ENCODE assay signal across 8 cellular contexts in the genomic region with DNA sequence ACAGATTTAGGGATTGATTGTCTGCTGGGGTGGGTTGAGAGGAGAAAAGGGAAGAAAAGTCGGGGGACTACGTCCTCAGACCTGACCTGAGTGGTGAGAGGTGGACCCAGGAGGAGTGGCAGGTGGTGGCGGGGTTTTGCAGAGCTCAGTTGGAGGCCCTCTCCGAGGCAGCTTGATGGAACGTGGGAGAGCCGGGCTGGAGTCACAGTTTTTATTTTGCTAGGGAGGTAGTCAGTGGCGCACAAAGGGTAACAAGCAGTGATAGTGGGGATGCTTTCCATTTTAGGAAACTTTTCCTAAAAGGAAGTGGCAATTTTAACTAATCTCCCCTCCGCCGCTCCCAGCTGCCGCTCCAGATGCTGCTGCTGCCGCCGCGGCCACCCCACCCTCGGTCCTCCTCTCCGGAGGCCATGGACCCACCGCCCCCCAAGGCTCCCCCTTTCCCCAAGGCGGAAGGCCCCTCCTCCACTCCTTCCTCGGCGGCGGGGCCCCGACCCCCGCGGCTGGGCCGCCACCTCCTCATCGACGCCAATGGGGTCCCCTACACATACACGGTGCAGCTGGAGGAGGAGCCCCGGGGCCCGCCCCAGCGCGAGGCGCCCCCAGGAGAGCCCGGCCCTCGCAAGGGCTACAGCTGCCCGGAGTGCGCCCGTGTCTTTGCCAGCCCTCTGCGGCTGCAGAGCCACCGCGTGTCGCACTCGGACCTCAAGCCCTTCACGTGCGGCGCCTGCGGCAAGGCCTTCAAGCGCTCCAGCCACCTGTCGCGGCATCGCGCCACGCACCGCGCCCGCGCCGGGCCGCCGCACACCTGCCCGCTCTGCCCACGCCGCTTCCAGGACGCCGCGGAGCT. TPM values are rescaled to one million over a fixed set of nuclear protein-coding genes. Genes with fewer than 3 reads are reported as not detected.
DNase-seq lines count a peak whose midpoint lies in the region; ATAC-seq and TF ChIP-seq lines count a peak whose summit lies in the region.

No MANE protein-coding gene starts in this region.

- peak overlapping the region; percentile 82 for H3K14ac ChIP-seq in neuronal stem cell (ENCODE audit: low read length)

- peak overlapping the region; percentile 92 for H4K8ac ChIP-seq in neuronal stem cell (ENCODE audit: low read depth, low read length)

- peaks cover 0 to 2% (median 0%) of the 10 kb centered on the region in 7 donors for H3K9me3 Mint-ChIP-seq in CD4-positive, CD25-positive, alpha-beta regulatory T cell

- WGBS in neuronal stem cell (ENCODE audit: extremely low coverage in 2 of 2, insufficient read length in 2 of 2, insufficient replicate concordance in 1 of 2), 2 donors, result no CpG with 5 or more reads among the region's 65 CpGs

- no peak for TF ChIP-seq RAD21 in HCT116 (IDR thresholded peaks at IDR 0.05; ENCODE audit: low read depth)

- H2BK120ac ChIP-seq in neuronal stem cell (ENCODE audit: low read depth, low read length), result no peak overlapping the region

- H2AFZ ChIP-seq in HCT116 (ENCODE audit: low read depth, low read length, poor library complexity, severe bottlenecking) (no peak overlapping the region), neuronal stem cell (ENCODE audit: low read length) (no peak overlapping the region)

- no peak overlapping the region for H3K4ac ChIP-seq in neuronal stem cell (ENCODE audit: low read length)

- POLR2A ChIA-PET in HCT116 (lab: Charles Lee), result interaction anchor here (0.6 to 1.9 kb wide), 6 partner anchors 8 to 495 kb away, joined by 3 to 15 read pairs (median 4); partner anchors contain the start of genes FIZ1, U2AF2 and ZNF784

- CTCF ChIA-PET in HCT116 (lab: Charles Lee), result interaction anchor here (0.8 to 2.8 kb wide), 2 partner anchors 11 to 12 kb away, joined by 4 to 12 read pairs; partner anchors contain the start of gene U2AF2

- H3K36me3 Mint-ChIP-seq in CD4-positive, CD25-positive, alpha-beta regulatory T cell, result peaks cover 9% of the 10 kb centered on the region

- peak overlapping the region; percentile 93 to 98 (median 96) for H3K4me3 Mint-ChIP-seq in CD4-positive, CD25-positive, alpha-beta regulatory T cell

- peak in 1 of 2 donors; percentile 6 for ATAC-seq in CD4-positive, CD25-positive, alpha-beta regulatory T cell (ENCODE audit: low read depth in 2 of 2)
- ATAC-seq in HCT116 (peak; percentile 23), esophagus mucosa (peak; percentile 20), HG02571 (IDR thresholded peaks at IDR 0.05; ENCODE audit: unreplicated experiment) (no peak)

- H3K4me1 Mint-ChIP-seq in CD4-positive, CD25-positive, alpha-beta regulatory T cell, result peaks cover 0 to 67% (median 42%) of the 10 kb centered on the region in 4 donors

- H3K79me1 ChIP-seq in neuronal stem cell (ENCODE audit: low read depth, low read length), result peaks cover 33% of the 10 kb centered on the region

- TF ChIP-seq CTCF in HCT116 (IDR thresholded peaks at IDR 0.05 in 2 of 3, conservative IDR thresholded peaks at IDR 0.05 in 1 of 3; ENCODE audit: borderline replicate concordance in 1 of 3, insufficient read depth in 1 of 3, low read depth in 2 of 3, low read length in 2 of 3) (no peak), WI38 (IDR thresholded peaks at IDR 0.05; ENCODE audit: low read depth, low read length) (no peak)

- H3K18ac ChIP-seq in neuronal stem cell (ENCODE audit: low read length), result peak overlapping the region; percentile 93

- peaks cover 8% of the 10 kb centered on the region for H3K36me3 ChIP-seq in CD4-positive, CD25-positive, alpha-beta regulatory T cell (ENCODE audit: control insufficient read depth, insufficient read depth, low read length)
- H3K36me3 ChIP-seq in HCT116 (ENCODE audit: control insufficient read depth in 1 of 2, insufficient read depth in 2 of 2, low read length in 2 of 2), result peaks cover 10 to 12% of the 10 kb centered on the region in 2 experiments; a peak in 3 of 4 replicates
- H3K36me3 ChIP-seq in neuronal stem cell (replicated peaks in 1 of 2; ENCODE audit: control insufficient read depth in 2 of 2, insufficient read depth in 2 of 2, low read length in 2 of 2), result peaks cover 17 to 27% of the 10 kb centered on the region in 2 donors

- peak overlapping the region; percentile 99 for H3K9ac ChIP-seq in HCT116 (ENCODE audit: low read length)
- peak overlapping the region; percentile 92 for H3K9ac ChIP-seq in neuronal stem cell (ENCODE audit: low read depth, low read length, poor library complexity)

- peak overlapping the region; percentile 98 for H3K23ac ChIP-seq in neuronal stem cell (ENCODE audit: low read depth, low read length, poor library complexity)

- intact Hi-C loops in HCT116 (cut with micrococcal nuclease), result no loop called here

- BruUV-seq in HCT116 (replicated peaks; lab: Mats Ljungman, UMichigan), result no TSS peak

- peak overlapping the region; percentile 67 for H3K4me3 ChIP-seq in CD4-positive, CD25-positive, alpha-beta regulatory T cell (ENCODE audit: low read depth, low read length)
- H3K4me3 ChIP-seq in HCT116 (replicated peaks in 1 of 2; ENCODE audit: low read depth in 1 of 2, low read length in 2 of 2), result peak overlapping the region; percentile 94 to 97
- H3K4me3 ChIP-seq in WI38 (ENCODE audit: low read depth, low read length), result peak overlapping the region; percentile 83
- peak overlapping the region; percentile 84 to 94 for H3K4me3 ChIP-seq in neuronal stem cell (ENCODE audit: low read length in 2 of 2)

- H3K9me3 ChIP-seq in CD4-positive, CD25-positive, alpha-beta regulatory T cell (ENCODE audit: control insufficient read depth in 2 of 2, low read length in 2 of 2), result no peaks in the 10 kb centered on the region
- H3K9me3 ChIP-seq in HCT116 (ENCODE audit: control insufficient read depth in 1 of 2, insufficient read depth in 1 of 2, low read depth in 1 of 2, low read length in 2 of 2), result no peaks in the 10 kb centered on the region
- no peaks in the 10 kb centered on the region for H3K9me3 ChIP-seq in neuronal stem cell (replicated peaks in 1 of 2; ENCODE audit: control insufficient read depth in 2 of 2, insufficient read depth in 1 of 2, low read depth in 1 of 2, low read length in 2 of 2)

- H3K9me2 ChIP-seq in HCT116 (ENCODE audit: insufficient read depth), result no peaks in the 10 kb centered on the region

- RAD21 ChIA-PET in HCT116 (lab: Charles Lee; ENCODE audit: low non-redundant PET in 1 of 2, low total read pairs in 2 of 2, uncharacterized antibody in 2 of 2, unreplicated experiment in 2 of 2), result interaction anchor here (0.6 kb wide), 2 partner anchors 8 to 224 kb away, joined by 4 to 10 read pairs; no protein-coding TSS in a partner anchor

- peaks cover 65% of the 10 kb centered on the region for H3K79me2 ChIP-seq in HCT116 (ENCODE audit: insufficient read depth, low read length)

- peak overlapping the region; percentile 80 for H3K27ac ChIP-seq in CD4-positive, CD25-positive, alpha-beta regulatory T cell (ENCODE audit: insufficient read depth, low read length, poor library complexity, severe bottlenecking)
- peak overlapping the region; percentile 96 for H3K27ac ChIP-seq in HCT116 (ENCODE audit: low read depth, low read length)
- H3K27ac ChIP-seq in neuronal stem cell (replicated peaks; ENCODE audit: low read length), result no peak overlapping the region

- H2AK5ac ChIP-seq in neuronal stem cell (ENCODE audit: low read depth, low read length), result peak overlapping the region; percentile 99

- no peak overlapping the region for H4K91ac ChIP-seq in neuronal stem cell (ENCODE audit: low read depth, low read length, poor library complexity)

- no peak for TF ChIP-seq POLR2A in HCT116 (IDR thresholded peaks at IDR 0.05; ENCODE audit: borderline replicate concordance, extremely low read depth, insufficient read depth, insufficient read length)

- peak overlapping the region; percentile 75 for H3K4me2 ChIP-seq in HCT116 (ENCODE audit: low read length)
- H3K4me2 ChIP-seq in neuronal stem cell (ENCODE audit: insufficient read depth, low read length, poor library complexity, severe bottlenecking), result peak overlapping the region; percentile 93

- peak overlapping the region; percentile 93 to 99 (median 98) for H3K27ac Mint-ChIP-seq in CD4-positive, CD25-positive, alpha-beta regulatory T cell

- H3K4me1 ChIP-seq in CD4-positive, CD25-positive, alpha-beta regulatory T cell (ENCODE audit: control insufficient read depth, insufficient read depth, low read length, poor library complexity, severe bottlenecking), result peaks cover 65% of the 10 kb centered on the region
- peaks cover 16 to 52% of the 10 kb centered on the region in 2 experiments; a peak in 3 of 4 replicates for H3K4me1 ChIP-seq in HCT116 (ENCODE audit: control insufficient read depth in 1 of 2, insufficient read depth in 2 of 2, low read length in 2 of 2)
- H3K4me1 ChIP-seq in neuronal stem cell (ENCODE audit: control insufficient read depth in 2 of 2, insufficient read depth in 1 of 2, low read depth in 1 of 2, low read length in 2 of 2), result peaks cover 20 to 23% of the 10 kb centered on the region in 2 donors

- H2BK12ac ChIP-seq in neuronal stem cell (ENCODE audit: low read length), result peak overlapping the region; percentile 84

- H3K27me3 ChIP-seq in CD4-positive, CD25-positive, alpha-beta regulatory T cell (ENCODE audit: control insufficient read depth, insufficient read depth, low read length), result no peaks in the 10 kb centered on the region
- H3K27me3 ChIP-seq in HCT116 (ENCODE audit: insufficient read depth, low read length) (no peaks in the 10 kb centered on the region), neuronal stem cell (ENCODE audit: control insufficient read depth in 3 of 3, insufficient read depth in 3 of 3, low read depth in 1 of 3, low read length in 3 of 3) (no peaks in the 10 kb centered on the region)

- H3K27me3 Mint-ChIP-seq in CD4-positive, CD25-positive, alpha-beta regulatory T cell, result peaks cover 11% of the 10 kb centered on the region

- DNase-seq in CD4-positive, CD25-positive, alpha-beta regulatory T cell, result peak in 1 of 3 donors; percentile 42
- no peak for DNase-seq in HCT116 (ENCODE audit: low read depth, low spot score)
- DNase-seq in neuronal stem cell (ENCODE audit: low spot score), result no peak
- DNase-seq in hepatic stellate cell (ENCODE audit: low spot score), result no peak
- DNase-seq in SKM-1 treated with dmso at 0.1 percent for 144 hours (lab: John Stamatoyannopoulos, UW; ENCODE audit: unreplicated experiment), result no peak

- no peaks in the 10 kb centered on the region for H4K20me1 ChIP-seq in HCT116 (ENCODE audit: insufficient read depth)

- H2BK5ac ChIP-seq in neuronal stem cell (ENCODE audit: low read length), result peak overlapping the region; percentile 93

- peak overlapping the region; percentile 67 for H2BK15ac ChIP-seq in neuronal stem cell (ENCODE audit: low read length)

RNA-seq across cellular contexts. Expression of gene ZNF581, which starts 1.1 kb away (rescaled TPM):
- total RNA-seq in CD4-positive, CD25-positive, alpha-beta regulatory T cell, result 23.7 TPM
- 10 to 100 TPM; 26.5 to 36.6 (median 35.1) TPM for polyA plus RNA-seq in CD4-positive, CD25-positive, alpha-beta regulatory T cell
- total RNA-seq in HCT116 (2021; ENCODE audit: unreplicated experiment) (44.4 TPM), esophagus mucosa (21.7 TPM)
- polyA plus RNA-seq in HCT116 (2012), result 47.8 and 48.2 TPM in 2 replicates
- 37.9 TPM for polyA plus RNA-seq in neuronal stem cell (2013, experiment 1 of 2)
- 37.2 TPM for polyA plus RNA-seq in neuronal stem cell (2013, experiment 2 of 2)

RNA-seq across cellular contexts. Expression of gene ZNF580, which starts 1.6 kb away (rescaled TPM):
- 30.8 TPM for total RNA-seq in CD4-positive, CD25-positive, alpha-beta regulatory T cell
- polyA plus RNA-seq in CD4-positive, CD25-positive, alpha-beta regulatory T cell, result 10 to 100 TPM; 14.3 to 18.9 (median 16.0) TPM
- total RNA-seq in HCT116 (2021; ENCODE audit: unreplicated experiment) (36.7 TPM), esophagus mucosa (13.5 TPM)
- polyA plus RNA-seq in HCT116 (2012), result 37.1 and 47.1 TPM in 2 replicates
- polyA plus RNA-seq in neuronal stem cell (2013, experiment 1 of 2), result 42.3 TPM
- 43.4 TPM for polyA plus RNA-seq in neuronal stem cell (2013, experiment 2 of 2)

RNA-seq across cellular contexts. Expression of gene CCDC106, which starts 5.6 kb away (rescaled TPM):
- 0.99 TPM for total RNA-seq in CD4-positive, CD25-positive, alpha-beta regulatory T cell
- 1 to 10 TPM in 1 of 4 donors, under 1 TPM in 3; 0.22 to 1.0 (median 0.51) TPM for polyA plus RNA-seq in CD4-positive, CD25-positive, alpha-beta regulatory T cell
- 1.0 TPM for total RNA-seq in HCT116 (2021; ENCODE audit: unreplicated experiment)
- 0.56 and 0.70 TPM in 2 replicates for polyA plus RNA-seq in HCT116 (2012)
- 4.7 TPM for total RNA-seq in esophagus mucosa
- 19.8 TPM for polyA plus RNA-seq in neuronal stem cell (2013, experiment 1 of 2)
- polyA plus RNA-seq in neuronal stem cell (2013, experiment 2 of 2), result 19.8 TPM

RNA-seq across cellular contexts. Expression of gene U2AF2, which starts 12.5 kb away (rescaled TPM):
- total RNA-seq in CD4-positive, CD25-positive, alpha-beta regulatory T cell, result 283 TPM
- polyA plus RNA-seq in CD4-positive, CD25-positive, alpha-beta regulatory T cell, result 1 to 10 TPM; 7.2 to 9.3 (median 8.2) TPM
- total RNA-seq in HCT116 (2021; ENCODE audit: unreplicated experiment), result 259 TPM
- 199 and 201 TPM in 2 replicates for polyA plus RNA-seq in HCT116 (2012)
- total RNA-seq in esophagus mucosa, result 108 TPM
- polyA plus RNA-seq in neuronal stem cell (2013, experiment 1 of 2), result 155 TPM
- polyA plus RNA-seq in neuronal stem cell (2013, experiment 2 of 2), result 147 TPM

RNA-seq across cellular contexts. Expression of gene ZNF784, which starts 18.0 kb away (rescaled TPM):
- total RNA-seq in CD4-positive, CD25-positive, alpha-beta regulatory T cell, result 11.1 TPM
- 1 to 10 TPM; 1.0 to 2.4 (median 1.6) TPM for polyA plus RNA-seq in CD4-positive, CD25-positive, alpha-beta regulatory T cell
- total RNA-seq in HCT116 (2021; ENCODE audit: unreplicated experiment), result 5.3 TPM
- polyA plus RNA-seq in HCT116 (2012), result 7.5 and 8.0 TPM in 2 replicates
- 3.8 TPM for total RNA-seq in esophagus mucosa
- 6.9 TPM for polyA plus RNA-seq in neuronal stem cell (2013, experiment 1 of 2)
- 6.6 TPM for polyA plus RNA-seq in neuronal stem cell (2013, experiment 2 of 2)
